Comparison of ENCODE assay signal across 1 cellular context in the genomic region with DNA sequence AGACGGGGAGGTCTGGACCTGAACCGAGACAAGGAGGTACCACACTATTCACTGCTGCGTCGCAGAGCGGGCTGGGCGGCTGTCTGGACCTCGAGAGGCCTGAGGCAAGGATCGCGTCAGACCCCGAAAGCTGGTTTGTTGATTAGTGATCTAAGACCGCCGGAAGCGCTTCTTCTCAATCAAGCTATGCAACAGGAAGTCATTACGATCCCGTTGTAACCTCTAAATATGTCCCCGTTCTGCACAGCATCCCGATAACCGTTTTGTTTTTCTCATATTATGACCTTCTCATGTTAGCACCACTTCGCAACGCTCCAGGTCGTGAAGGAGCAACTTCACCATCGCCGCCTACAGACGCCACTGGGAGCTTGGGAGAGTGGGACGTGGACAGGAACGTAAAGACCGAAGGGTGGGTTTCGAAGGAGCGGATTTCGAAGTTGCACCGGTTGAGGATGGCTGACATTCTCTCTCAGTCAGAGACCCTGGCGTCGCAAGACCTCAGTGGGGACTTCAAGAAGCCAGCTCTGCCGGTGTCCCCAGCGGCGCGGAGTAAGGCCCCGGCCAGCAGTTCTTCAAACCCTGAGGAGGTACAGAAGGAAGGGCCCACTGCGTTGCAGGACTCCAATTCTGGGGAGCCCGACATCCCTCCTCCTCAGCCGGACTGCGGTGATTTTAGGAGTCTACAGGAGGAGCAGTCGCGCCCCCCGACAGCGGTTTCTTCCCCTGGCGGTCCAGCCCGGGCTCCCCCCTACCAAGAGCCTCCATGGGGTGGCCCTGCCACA.
TF ChIP-seq lines count a peak whose summit lies in the region.

A gene with protein sequence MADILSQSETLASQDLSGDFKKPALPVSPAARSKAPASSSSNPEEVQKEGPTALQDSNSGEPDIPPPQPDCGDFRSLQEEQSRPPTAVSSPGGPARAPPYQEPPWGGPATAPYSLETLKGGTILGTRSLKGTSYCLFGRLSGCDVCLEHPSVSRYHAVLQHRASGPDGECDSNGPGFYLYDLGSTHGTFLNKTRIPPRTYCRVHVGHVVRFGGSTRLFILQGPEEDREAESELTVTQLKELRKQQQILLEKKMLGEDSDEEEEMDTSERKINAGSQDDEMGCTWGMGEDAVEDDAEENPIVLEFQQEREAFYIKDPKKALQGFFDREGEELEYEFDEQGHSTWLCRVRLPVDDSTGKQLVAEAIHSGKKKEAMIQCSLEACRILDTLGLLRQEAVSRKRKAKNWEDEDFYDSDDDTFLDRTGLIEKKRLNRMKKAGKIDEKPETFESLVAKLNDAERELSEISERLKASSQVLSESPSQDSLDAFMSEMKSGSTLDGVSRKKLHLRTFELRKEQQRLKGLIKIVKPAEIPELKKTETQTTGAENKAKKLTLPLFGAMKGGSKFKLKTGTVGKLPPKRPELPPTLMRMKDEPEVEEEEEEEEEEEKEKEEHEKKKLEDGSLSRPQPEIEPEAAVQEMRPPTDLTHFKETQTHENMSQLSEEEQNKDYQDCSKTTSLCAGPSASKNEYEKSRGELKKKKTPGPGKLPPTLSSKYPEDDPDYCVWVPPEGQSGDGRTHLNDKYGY (plus strand): TSS at position 427 of the 782 bp plus-strand sequence. CDS start 26 bp downstream, at position 453.
A gene with protein sequence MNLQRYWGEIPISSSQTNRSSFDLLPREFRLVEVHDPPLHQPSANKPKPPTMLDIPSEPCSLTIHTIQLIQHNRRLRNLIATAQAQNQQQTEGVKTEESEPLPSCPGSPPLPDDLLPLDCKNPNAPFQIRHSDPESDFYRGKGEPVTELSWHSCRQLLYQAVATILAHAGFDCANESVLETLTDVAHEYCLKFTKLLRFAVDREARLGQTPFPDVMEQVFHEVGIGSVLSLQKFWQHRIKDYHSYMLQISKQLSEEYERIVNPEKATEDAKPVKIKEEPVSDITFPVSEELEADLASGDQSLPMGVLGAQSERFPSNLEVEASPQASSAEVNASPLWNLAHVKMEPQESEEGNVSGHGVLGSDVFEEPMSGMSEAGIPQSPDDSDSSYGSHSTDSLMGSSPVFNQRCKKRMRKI (minus strand): TSS at position 152 of the 782 bp plus-strand sequence. CDS start 1,422 bp downstream, outside the sequence.

TF ChIP-seq in K562, 482 proteins besides CTCF, POLR2A, EP300 and RAD21 (continues in another document):
- TF ChIP-seq, protein P1, sequence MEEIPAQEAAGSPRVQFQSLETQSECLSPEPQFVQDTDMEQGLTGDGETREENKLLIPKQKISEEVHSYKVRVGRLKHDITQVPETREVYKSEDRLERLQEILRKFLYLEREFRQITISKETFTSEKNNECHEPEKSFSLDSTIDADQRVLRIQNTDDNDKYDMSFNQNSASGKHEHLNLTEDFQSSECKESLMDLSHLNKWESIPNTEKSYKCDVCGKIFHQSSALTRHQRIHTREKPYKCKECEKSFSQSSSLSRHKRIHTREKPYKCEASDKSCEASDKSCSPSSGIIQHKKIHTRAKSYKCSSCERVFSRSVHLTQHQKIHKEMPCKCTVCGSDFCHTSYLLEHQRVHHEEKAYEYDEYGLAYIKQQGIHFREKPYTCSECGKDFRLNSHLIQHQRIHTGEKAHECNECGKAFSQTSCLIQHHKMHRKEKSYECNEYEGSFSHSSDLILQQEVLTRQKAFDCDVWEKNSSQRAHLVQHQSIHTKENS (CRISPR knock-in tag; IDR thresholded peaks at IDR 0.05), result no peak
- TF ChIP-seq POLR2B (IDR thresholded peaks at IDR 0.05; ENCODE audit: low read depth, partially characterized antibody) (peak; percentile 81), GABPB2 (CRISPR knock-in tag; conservative IDR thresholded peaks at IDR 0.05) (no peak), HDAC2 (IDR thresholded peaks at IDR 0.05) (peak; percentile 98), ZNF766 (CRISPR knock-in tag; conservative IDR thresholded peaks at IDR 0.05) (peak; percentile 64; the same call in 1 of the 2 replicates), SAFB2 (IDR thresholded peaks at IDR 0.05; ENCODE audit: borderline replicate concordance, low read depth, low read length, severe bottlenecking) (no peak), ZNF140 (CRISPR knock-in tag; IDR thresholded peaks at IDR 0.05) (no peak), NFIC (IDR thresholded peaks at IDR 0.05) (peak; percentile 72), ATF1 (CRISPR knock-in tag; IDR thresholded peaks at IDR 0.05) (no peak; the same call in 1 of the 2 replicates), ATF1 (tag; IDR thresholded peaks at IDR 0.05) (peak; percentile 96), TGIF2 (CRISPR knock-in tag; IDR thresholded peaks at IDR 0.05) (no peak), HNRNPUL1 (IDR thresholded peaks at IDR 0.05; ENCODE audit: low read length) (no peak), ZNF174 (CRISPR knock-in tag; IDR thresholded peaks at IDR 0.05) (no peak), ZNF77 (CRISPR knock-in tag; IDR thresholded peaks at IDR 0.05) (no peak), RUNX1 (IDR thresholded peaks at IDR 0.05; ENCODE audit: low read depth) (0 out of 2 replicates have a peak, but pooled peaks have one; percentile 19), ZNF146 (CRISPR knock-in tag; IDR thresholded peaks at IDR 0.05; ENCODE audit: unreplicated experiment) (no peak), HDAC3 (IDR thresholded peaks at IDR 0.05; ENCODE audit: borderline replicate concordance, partially characterized antibody) (peak; percentile 82)
- TF ChIP-seq, protein P2, sequence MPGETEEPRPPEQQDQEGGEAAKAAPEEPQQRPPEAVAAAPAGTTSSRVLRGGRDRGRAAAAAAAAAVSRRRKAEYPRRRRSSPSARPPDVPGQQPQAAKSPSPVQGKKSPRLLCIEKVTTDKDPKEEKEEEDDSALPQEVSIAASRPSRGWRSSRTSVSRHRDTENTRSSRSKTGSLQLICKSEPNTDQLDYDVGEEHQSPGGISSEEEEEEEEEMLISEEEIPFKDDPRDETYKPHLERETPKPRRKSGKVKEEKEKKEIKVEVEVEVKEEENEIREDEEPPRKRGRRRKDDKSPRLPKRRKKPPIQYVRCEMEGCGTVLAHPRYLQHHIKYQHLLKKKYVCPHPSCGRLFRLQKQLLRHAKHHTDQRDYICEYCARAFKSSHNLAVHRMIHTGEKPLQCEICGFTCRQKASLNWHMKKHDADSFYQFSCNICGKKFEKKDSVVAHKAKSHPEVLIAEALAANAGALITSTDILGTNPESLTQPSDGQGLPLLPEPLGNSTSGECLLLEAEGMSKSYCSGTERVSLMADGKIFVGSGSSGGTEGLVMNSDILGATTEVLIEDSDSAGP (CRISPR knock-in tag; IDR thresholded peaks at IDR 0.05), result no peak
- TF ChIP-seq, protein P3, sequence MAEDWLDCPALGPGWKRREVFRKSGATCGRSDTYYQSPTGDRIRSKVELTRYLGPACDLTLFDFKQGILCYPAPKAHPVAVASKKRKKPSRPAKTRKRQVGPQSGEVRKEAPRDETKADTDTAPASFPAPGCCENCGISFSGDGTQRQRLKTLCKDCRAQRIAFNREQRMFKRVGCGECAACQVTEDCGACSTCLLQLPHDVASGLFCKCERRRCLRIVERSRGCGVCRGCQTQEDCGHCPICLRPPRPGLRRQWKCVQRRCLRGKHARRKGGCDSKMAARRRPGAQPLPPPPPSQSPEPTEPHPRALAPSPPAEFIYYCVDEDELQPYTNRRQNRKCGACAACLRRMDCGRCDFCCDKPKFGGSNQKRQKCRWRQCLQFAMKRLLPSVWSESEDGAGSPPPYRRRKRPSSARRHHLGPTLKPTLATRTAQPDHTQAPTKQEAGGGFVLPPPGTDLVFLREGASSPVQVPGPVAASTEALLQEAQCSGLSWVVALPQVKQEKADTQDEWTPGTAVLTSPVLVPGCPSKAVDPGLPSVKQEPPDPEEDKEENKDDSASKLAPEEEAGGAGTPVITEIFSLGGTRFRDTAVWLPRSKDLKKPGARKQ (CRISPR knock-in tag; IDR thresholded peaks at IDR 0.05), result 0 out of 2 replicates have a peak, but pooled peaks have one; percentile 30
- TF ChIP-seq, protein P4, sequence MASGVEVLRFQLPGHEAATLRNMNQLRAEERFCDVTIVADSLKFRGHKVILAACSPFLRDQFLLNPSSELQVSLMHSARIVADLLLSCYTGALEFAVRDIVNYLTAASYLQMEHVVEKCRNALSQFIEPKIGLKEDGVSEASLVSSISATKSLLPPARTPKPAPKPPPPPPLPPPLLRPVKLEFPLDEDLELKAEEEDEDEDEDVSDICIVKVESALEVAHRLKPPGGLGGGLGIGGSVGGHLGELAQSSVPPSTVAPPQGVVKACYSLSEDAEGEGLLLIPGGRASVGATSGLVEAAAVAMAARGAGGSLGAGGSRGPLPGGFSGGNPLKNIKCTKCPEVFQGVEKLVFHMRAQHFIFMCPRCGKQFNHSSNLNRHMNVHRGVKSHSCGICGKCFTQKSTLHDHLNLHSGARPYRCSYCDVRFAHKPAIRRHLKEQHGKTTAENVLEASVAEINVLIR (CRISPR knock-in tag; IDR thresholded peaks at IDR 0.05), result peak; percentile 56
- TF ChIP-seq, protein P5, sequence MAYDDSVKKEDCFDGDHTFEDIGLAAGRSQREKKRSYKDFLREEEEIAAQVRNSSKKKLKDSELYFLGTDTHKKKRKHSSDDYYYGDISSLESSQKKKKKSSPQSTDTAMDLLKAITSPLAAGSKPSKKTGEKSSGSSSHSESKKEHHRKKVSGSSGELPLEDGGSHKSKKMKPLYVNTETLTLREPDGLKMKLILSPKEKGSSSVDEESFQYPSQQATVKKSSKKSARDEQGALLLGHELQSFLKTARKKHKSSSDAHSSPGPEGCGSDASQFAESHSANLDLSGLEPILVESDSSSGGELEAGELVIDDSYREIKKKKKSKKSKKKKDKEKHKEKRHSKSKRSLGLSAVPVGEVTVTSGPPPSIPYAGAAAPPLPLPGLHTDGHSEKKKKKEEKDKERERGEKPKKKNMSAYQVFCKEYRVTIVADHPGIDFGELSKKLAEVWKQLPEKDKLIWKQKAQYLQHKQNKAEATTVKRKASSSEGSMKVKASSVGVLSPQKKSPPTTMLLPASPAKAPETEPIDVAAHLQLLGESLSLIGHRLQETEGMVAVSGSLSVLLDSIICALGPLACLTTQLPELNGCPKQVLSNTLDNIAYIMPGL (CRISPR knock-in tag; IDR thresholded peaks at IDR 0.05), result 0 out of 2 replicates have a peak, but pooled peaks have one; percentile 24
- TF ChIP-seq, protein P6, sequence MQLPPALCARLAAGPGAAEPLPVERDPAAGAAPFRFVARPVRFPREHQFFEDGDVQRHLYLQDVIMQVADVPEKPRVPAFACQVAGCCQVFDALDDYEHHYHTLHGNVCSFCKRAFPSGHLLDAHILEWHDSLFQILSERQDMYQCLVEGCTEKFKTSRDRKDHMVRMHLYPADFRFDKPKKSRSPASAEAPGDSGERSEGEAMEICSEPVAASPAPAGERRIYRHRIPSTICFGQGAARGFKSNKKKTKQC (CRISPR knock-in tag; IDR thresholded peaks at IDR 0.05), result peak; percentile 88
- TF ChIP-seq, protein P7, sequence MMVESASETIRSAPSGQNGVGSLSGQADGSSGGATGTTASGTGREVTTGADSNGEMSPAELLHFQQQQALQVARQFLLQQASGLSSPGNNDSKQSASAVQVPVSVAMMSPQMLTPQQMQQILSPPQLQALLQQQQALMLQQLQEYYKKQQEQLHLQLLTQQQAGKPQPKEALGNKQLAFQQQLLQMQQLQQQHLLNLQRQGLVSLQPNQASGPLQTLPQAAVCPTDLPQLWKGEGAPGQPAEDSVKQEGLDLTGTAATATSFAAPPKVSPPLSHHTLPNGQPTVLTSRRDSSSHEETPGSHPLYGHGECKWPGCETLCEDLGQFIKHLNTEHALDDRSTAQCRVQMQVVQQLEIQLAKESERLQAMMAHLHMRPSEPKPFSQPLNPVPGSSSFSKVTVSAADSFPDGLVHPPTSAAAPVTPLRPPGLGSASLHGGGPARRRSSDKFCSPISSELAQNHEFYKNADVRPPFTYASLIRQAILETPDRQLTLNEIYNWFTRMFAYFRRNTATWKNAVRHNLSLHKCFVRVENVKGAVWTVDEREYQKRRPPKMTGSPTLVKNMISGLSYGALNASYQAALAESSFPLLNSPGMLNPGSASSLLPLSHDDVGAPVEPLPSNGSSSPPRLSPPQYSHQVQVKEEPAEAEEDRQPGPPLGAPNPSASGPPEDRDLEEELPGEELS (CRISPR knock-in tag; IDR thresholded peaks at IDR 0.05; ENCODE audit: borderline replicate concordance), result no peak
- TF ChIP-seq, protein P8, sequence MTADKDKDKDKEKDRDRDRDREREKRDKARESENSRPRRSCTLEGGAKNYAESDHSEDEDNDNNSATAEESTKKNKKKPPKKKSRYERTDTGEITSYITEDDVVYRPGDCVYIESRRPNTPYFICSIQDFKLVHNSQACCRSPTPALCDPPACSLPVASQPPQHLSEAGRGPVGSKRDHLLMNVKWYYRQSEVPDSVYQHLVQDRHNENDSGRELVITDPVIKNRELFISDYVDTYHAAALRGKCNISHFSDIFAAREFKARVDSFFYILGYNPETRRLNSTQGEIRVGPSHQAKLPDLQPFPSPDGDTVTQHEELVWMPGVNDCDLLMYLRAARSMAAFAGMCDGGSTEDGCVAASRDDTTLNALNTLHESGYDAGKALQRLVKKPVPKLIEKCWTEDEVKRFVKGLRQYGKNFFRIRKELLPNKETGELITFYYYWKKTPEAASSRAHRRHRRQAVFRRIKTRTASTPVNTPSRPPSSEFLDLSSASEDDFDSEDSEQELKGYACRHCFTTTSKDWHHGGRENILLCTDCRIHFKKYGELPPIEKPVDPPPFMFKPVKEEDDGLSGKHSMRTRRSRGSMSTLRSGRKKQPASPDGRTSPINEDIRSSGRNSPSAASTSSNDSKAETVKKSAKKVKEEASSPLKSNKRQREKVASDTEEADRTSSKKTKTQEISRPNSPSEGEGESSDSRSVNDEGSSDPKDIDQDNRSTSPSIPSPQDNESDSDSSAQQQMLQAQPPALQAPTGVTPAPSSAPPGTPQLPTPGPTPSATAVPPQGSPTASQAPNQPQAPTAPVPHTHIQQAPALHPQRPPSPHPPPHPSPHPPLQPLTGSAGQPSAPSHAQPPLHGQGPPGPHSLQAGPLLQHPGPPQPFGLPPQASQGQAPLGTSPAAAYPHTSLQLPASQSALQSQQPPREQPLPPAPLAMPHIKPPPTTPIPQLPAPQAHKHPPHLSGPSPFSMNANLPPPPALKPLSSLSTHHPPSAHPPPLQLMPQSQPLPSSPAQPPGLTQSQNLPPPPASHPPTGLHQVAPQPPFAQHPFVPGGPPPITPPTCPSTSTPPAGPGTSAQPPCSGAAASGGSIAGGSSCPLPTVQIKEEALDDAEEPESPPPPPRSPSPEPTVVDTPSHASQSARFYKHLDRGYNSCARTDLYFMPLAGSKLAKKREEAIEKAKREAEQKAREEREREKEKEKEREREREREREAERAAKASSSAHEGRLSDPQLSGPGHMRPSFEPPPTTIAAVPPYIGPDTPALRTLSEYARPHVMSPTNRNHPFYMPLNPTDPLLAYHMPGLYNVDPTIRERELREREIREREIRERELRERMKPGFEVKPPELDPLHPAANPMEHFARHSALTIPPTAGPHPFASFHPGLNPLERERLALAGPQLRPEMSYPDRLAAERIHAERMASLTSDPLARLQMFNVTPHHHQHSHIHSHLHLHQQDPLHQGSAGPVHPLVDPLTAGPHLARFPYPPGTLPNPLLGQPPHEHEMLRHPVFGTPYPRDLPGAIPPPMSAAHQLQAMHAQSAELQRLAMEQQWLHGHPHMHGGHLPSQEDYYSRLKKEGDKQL (CRISPR knock-in tag; IDR thresholded peaks at IDR 0.05; ENCODE audit: borderline replicate concordance), result no peak
- TF ChIP-seq, protein P9, sequence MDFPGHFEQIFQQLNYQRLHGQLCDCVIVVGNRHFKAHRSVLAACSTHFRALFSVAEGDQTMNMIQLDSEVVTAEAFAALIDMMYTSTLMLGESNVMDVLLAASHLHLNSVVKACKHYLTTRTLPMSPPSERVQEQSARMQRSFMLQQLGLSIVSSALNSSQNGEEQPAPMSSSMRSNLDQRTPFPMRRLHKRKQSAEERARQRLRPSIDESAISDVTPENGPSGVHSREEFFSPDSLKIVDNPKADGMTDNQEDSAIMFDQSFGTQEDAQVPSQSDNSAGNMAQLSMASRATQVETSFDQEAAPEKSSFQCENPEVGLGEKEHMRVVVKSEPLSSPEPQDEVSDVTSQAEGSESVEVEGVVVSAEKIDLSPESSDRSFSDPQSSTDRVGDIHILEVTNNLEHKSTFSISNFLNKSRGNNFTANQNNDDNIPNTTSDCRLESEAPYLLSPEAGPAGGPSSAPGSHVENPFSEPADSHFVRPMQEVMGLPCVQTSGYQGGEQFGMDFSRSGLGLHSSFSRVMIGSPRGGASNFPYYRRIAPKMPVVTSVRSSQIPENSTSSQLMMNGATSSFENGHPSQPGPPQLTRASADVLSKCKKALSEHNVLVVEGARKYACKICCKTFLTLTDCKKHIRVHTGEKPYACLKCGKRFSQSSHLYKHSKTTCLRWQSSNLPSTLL (IDR thresholded peaks at IDR 0.05), result no peak
